1 cellular context compared by ENCODE assay signal in the genomic region with DNA sequence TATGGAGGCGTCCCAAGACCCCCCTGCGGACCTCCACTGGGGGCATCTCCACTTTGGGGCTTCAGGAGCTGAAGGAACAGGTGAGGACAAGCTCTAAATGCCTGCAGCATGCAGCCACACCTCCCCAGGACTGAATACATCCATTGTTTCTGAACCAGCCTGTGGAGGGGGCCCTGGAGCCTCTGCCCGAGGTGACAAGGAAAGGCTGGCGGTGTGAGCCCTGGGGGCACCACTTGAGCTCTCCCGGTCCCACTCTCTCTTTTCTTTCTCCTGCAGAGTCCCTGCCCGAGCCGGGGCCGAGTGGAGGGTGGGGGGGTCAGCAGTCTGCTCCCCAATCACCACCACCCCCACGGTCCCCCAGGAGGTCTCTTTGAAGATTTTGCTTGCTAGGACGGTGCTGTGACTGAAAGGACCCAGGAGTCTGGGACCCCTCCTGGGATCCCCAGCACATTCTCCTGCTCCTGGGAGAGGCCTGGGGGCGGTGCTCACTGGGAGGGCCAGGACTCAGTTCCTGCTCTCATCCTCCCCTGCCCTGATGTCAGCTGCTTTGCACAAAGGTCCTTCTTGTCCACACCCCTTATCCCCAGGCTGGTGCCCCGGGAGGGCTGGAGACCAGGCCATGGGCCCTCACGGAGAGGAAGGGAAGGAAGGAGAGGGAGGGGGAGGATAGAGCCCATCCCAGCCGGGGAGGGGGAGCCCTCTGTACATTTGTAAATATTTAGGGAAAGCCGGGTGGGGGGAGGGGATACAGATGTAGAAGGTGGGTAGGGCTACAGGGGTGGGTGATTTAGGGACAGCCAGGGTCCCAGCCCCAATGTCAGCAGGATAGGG.
TF ChIP-seq lines count a peak whose summit lies in the region.

No MANE protein-coding gene starts in this region.

TF ChIP-seq in HepG2, 621 proteins besides CTCF, POLR2A, EP300 and RAD21 (continued from another document and continues in another):
- TF ChIP-seq ZBTB7A (CRISPR knock-in tag; IDR thresholded peaks at IDR 0.05) (no peak), SAFB2 (CRISPR knock-in tag; IDR thresholded peaks at IDR 0.05; ENCODE audit: borderline replicate concordance, low read depth) (no peak), CREB1 (IDR thresholded peaks at IDR 0.05) (no peak), CREB1 (CRISPR knock-in tag; IDR thresholded peaks at IDR 0.05) (no peak), FOSL1 (CRISPR knock-in tag; IDR thresholded peaks at IDR 0.05; ENCODE audit: borderline replicate concordance) (no peak), SIX4 (CRISPR knock-in tag; IDR thresholded peaks at IDR 0.05) (no peak), ZNF451 (CRISPR knock-in tag; IDR thresholded peaks at IDR 0.05) (no peak), MIXL1 (CRISPR knock-in tag; IDR thresholded peaks at IDR 0.05) (no peak), NCOA1 (CRISPR knock-in tag; IDR thresholded peaks at IDR 0.05) (no peak), DMAP1 (CRISPR knock-in tag; IDR thresholded peaks at IDR 0.05) (no peak), ZNF343 (CRISPR knock-in tag; IDR thresholded peaks at IDR 0.05) (no peak), GTF3A (CRISPR knock-in tag; conservative IDR thresholded peaks at IDR 0.05) (no peak), POGZ (CRISPR knock-in tag; IDR thresholded peaks at IDR 0.05) (no peak), ZNF468 (CRISPR knock-in tag; IDR thresholded peaks at IDR 0.05) (no peak), DNMT1 (CRISPR knock-in tag; IDR thresholded peaks at IDR 0.05) (no peak), ZNF724P (CRISPR knock-in tag; IDR thresholded peaks at IDR 0.05; ENCODE audit: borderline replicate concordance) (0 out of 2 replicates have a peak, but pooled peaks have one; percentile 30), ISL2 (CRISPR knock-in tag; IDR thresholded peaks at IDR 0.05) (no peak), ZEB1 (IDR thresholded peaks at IDR 0.05; ENCODE audit: insufficient replicate concordance, low read depth) (no peak), ZNF83 (CRISPR knock-in tag; IDR thresholded peaks at IDR 0.05; ENCODE audit: borderline replicate concordance) (no peak), SAP130 (CRISPR knock-in tag; IDR thresholded peaks at IDR 0.05; ENCODE audit: low read depth) (peak; percentile 28; the same call in 1 of the 2 replicates), ZNF3 (CRISPR knock-in tag; IDR thresholded peaks at IDR 0.05) (no peak), KMT2B (CRISPR knock-in tag; IDR thresholded peaks at IDR 0.05) (no peak), SMAD3 (CRISPR knock-in tag; IDR thresholded peaks at IDR 0.05) (no peak), CREM (IDR thresholded peaks at IDR 0.05) (no peak), CREM (CRISPR knock-in tag; IDR thresholded peaks at IDR 0.05) (no peak), NCOA5 (CRISPR knock-in tag; IDR thresholded peaks at IDR 0.05) (no peak), SP5 (CRISPR knock-in tag; IDR thresholded peaks at IDR 0.05; ENCODE audit: borderline replicate concordance, low read depth) (no peak), AGO2 (optimal IDR thresholded peaks at IDR 0.05; ENCODE audit: low read depth, low read length) (peak; percentile 86), ZNF30 (CRISPR knock-in tag; IDR thresholded peaks at IDR 0.05) (no peak), RFX1 (IDR thresholded peaks at IDR 0.05) (no peak), STAG1 (CRISPR knock-in tag; IDR thresholded peaks at IDR 0.05) (peak; percentile 44), ZKSCAN8 (CRISPR knock-in tag; IDR thresholded peaks at IDR 0.05; ENCODE audit: borderline replicate concordance) (no peak), FOXC1 (CRISPR knock-in tag; IDR thresholded peaks at IDR 0.05; ENCODE audit: borderline replicate concordance) (0 out of 2 replicates have a peak, but pooled peaks have one; percentile 20), TEAD3 (CRISPR knock-in tag; optimal IDR thresholded peaks at IDR 0.05; ENCODE audit: borderline replicate concordance) (peak; percentile 5), ONECUT2 (CRISPR knock-in tag; IDR thresholded peaks at IDR 0.05) (no peak), ZSCAN9 (CRISPR knock-in tag; IDR thresholded peaks at IDR 0.05; ENCODE audit: borderline replicate concordance) (no peak)
- TF ChIP-seq, protein P1, sequence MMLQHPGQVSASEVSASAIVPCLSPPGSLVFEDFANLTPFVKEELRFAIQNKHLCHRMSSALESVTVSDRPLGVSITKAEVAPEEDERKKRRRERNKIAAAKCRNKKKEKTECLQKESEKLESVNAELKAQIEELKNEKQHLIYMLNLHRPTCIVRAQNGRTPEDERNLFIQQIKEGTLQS (CRISPR knock-in tag; IDR thresholded peaks at IDR 0.05) = no peak
- TF ChIP-seq, protein P2, sequence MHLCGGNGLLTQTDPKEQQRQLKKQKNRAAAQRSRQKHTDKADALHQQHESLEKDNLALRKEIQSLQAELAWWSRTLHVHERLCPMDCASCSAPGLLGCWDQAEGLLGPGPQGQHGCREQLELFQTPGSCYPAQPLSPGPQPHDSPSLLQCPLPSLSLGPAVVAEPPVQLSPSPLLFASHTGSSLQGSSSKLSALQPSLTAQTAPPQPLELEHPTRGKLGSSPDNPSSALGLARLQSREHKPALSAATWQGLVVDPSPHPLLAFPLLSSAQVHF (CRISPR knock-in tag; IDR thresholded peaks at IDR 0.05) = no peak
- TF ChIP-seq, protein P3, sequence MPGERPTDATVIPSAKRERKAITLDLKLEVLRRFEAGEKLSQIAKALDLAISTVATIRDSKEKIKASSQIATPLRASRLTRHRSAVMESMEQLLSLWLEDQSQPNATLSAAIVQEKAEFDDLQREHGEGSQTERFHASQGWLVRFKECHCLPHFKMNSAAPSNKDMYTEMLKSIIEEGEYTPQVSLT (CRISPR knock-in tag; IDR thresholded peaks at IDR 0.05; ENCODE audit: borderline replicate concordance, low read depth) = no peak
- TF ChIP-seq, protein P4, sequence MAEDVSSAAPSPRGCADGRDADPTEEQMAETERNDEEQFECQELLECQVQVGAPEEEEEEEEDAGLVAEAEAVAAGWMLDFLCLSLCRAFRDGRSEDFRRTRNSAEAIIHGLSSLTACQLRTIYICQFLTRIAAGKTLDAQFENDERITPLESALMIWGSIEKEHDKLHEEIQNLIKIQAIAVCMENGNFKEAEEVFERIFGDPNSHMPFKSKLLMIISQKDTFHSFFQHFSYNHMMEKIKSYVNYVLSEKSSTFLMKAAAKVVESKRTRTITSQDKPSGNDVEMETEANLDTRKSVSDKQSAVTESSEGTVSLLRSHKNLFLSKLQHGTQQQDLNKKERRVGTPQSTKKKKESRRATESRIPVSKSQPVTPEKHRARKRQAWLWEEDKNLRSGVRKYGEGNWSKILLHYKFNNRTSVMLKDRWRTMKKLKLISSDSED (CRISPR knock-in tag; IDR thresholded peaks at IDR 0.05) = no peak
- TF ChIP-seq, protein P5, sequence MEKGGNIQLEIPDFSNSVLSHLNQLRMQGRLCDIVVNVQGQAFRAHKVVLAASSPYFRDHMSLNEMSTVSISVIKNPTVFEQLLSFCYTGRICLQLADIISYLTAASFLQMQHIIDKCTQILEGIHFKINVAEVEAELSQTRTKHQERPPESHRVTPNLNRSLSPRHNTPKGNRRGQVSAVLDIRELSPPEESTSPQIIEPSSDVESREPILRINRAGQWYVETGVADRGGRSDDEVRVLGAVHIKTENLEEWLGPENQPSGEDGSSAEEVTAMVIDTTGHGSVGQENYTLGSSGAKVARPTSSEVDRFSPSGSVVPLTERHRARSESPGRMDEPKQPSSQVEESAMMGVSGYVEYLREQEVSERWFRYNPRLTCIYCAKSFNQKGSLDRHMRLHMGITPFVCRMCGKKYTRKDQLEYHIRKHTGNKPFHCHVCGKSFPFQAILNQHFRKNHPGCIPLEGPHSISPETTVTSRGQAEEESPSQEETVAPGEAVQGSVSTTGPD (CRISPR knock-in tag; IDR thresholded peaks at IDR 0.05) = no peak
- TF ChIP-seq, protein P6, sequence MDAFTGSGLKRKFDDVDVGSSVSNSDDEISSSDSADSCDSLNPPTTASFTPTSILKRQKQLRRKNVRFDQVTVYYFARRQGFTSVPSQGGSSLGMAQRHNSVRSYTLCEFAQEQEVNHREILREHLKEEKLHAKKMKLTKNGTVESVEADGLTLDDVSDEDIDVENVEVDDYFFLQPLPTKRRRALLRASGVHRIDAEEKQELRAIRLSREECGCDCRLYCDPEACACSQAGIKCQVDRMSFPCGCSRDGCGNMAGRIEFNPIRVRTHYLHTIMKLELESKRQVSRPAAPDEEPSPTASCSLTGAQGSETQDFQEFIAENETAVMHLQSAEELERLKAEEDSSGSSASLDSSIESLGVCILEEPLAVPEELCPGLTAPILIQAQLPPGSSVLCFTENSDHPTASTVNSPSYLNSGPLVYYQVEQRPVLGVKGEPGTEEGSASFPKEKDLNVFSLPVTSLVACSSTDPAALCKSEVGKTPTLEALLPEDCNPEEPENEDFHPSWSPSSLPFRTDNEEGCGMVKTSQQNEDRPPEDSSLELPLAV (CRISPR knock-in tag; conservative IDR thresholded peaks at IDR 0.05; ENCODE audit: low read depth) = no peak
- TF ChIP-seq, protein P7, sequence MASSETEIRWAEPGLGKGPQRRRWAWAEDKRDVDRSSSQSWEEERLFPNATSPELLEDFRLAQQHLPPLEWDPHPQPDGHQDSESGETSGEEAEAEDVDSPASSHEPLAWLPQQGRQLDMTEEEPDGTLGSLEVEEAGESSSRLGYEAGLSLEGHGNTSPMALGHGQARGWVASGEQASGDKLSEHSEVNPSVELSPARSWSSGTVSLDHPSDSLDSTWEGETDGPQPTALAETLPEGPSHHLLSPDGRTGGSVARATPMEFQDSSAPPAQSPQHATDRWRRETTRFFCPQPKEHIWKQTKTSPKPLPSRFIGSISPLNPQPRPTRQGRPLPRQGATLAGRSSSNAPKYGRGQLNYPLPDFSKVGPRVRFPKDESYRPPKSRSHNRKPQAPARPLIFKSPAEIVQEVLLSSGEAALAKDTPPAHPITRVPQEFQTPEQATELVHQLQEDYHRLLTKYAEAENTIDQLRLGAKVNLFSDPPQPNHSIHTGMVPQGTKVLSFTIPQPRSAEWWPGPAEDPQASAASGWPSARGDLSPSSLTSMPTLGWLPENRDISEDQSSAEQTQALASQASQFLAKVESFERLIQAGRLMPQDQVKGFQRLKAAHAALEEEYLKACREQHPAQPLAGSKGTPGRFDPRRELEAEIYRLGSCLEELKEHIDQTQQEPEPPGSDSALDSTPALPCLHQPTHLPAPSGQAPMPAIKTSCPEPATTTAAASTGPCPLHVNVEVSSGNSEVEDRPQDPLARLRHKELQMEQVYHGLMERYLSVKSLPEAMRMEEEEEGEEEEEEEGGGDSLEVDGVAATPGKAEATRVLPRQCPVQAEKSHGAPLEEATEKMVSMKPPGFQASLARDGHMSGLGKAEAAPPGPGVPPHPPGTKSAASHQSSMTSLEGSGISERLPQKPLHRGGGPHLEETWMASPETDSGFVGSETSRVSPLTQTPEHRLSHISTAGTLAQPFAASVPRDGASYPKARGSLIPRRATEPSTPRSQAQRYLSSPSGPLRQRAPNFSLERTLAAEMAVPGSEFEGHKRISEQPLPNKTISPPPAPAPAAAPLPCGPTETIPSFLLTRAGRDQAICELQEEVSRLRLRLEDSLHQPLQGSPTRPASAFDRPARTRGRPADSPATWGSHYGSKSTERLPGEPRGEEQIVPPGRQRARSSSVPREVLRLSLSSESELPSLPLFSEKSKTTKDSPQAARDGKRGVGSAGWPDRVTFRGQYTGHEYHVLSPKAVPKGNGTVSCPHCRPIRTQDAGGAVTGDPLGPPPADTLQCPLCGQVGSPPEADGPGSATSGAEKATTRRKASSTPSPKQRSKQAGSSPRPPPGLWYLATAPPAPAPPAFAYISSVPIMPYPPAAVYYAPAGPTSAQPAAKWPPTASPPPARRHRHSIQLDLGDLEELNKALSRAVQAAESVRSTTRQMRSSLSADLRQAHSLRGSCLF (CRISPR knock-in tag; IDR thresholded peaks at IDR 0.05; ENCODE audit: borderline replicate concordance) = no peak
- TF ChIP-seq, protein P8, sequence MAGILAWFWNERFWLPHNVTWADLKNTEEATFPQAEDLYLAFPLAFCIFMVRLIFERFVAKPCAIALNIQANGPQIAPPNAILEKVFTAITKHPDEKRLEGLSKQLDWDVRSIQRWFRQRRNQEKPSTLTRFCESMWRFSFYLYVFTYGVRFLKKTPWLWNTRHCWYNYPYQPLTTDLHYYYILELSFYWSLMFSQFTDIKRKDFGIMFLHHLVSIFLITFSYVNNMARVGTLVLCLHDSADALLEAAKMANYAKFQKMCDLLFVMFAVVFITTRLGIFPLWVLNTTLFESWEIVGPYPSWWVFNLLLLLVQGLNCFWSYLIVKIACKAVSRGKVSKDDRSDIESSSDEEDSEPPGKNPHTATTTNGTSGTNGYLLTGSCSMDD (CRISPR knock-in tag; IDR thresholded peaks at IDR 0.05) = no peak
- TF ChIP-seq, protein P9, sequence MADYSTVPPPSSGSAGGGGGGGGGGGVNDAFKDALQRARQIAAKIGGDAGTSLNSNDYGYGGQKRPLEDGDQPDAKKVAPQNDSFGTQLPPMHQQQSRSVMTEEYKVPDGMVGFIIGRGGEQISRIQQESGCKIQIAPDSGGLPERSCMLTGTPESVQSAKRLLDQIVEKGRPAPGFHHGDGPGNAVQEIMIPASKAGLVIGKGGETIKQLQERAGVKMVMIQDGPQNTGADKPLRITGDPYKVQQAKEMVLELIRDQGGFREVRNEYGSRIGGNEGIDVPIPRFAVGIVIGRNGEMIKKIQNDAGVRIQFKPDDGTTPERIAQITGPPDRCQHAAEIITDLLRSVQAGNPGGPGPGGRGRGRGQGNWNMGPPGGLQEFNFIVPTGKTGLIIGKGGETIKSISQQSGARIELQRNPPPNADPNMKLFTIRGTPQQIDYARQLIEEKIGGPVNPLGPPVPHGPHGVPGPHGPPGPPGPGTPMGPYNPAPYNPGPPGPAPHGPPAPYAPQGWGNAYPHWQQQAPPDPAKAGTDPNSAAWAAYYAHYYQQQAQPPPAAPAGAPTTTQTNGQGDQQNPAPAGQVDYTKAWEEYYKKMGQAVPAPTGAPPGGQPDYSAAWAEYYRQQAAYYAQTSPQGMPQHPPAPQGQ (CRISPR knock-in tag; IDR thresholded peaks at IDR 0.05; ENCODE audit: borderline replicate concordance) = no peak
- TF ChIP-seq, protein P10, sequence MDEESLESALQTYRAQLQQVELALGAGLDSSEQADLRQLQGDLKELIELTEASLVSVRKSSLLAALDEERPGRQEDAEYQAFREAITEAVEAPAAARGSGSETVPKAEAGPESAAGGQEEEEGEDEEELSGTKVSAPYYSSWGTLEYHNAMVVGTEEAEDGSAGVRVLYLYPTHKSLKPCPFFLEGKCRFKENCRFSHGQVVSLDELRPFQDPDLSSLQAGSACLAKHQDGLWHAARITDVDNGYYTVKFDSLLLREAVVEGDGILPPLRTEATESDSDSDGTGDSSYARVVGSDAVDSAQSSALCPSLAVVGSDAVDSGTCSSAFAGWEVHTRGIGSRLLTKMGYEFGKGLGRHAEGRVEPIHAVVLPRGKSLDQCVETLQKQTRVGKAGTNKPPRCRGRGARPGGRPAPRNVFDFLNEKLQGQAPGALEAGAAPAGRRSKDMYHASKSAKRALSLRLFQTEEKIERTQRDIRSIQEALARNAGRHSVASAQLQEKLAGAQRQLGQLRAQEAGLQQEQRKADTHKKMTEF (CRISPR knock-in tag; IDR thresholded peaks at IDR 0.05) = peak; percentile 20; the same call in 1 of the 2 replicates
- TF ChIP-seq, protein P11, sequence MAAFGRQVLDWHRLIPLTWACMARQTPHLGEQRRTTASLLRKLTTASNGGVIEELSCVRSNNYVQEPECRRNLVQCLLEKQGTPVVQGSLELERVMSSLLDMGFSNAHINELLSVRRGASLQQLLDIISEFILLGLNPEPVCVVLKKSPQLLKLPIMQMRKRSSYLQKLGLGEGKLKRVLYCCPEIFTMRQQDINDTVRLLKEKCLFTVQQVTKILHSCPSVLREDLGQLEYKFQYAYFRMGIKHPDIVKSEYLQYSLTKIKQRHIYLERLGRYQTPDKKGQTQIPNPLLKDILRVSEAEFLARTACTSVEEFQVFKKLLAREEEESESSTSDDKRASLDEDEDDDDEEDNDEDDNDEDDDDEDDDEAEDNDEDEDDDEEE (CRISPR knock-in tag; IDR thresholded peaks at IDR 0.05) = no peak
